ENCODE assay signal across 8 cellular contexts in genomic region chr11:64778473-64779298, GRCh38. TPM values are rescaled to one million over a fixed set of nuclear protein-coding genes. Genes with fewer than 3 reads are reported as not detected.
DNase-seq lines count a peak whose midpoint lies in the region; ATAC-seq and TF ChIP-seq lines count a peak whose summit lies in the region.

A gene with protein sequence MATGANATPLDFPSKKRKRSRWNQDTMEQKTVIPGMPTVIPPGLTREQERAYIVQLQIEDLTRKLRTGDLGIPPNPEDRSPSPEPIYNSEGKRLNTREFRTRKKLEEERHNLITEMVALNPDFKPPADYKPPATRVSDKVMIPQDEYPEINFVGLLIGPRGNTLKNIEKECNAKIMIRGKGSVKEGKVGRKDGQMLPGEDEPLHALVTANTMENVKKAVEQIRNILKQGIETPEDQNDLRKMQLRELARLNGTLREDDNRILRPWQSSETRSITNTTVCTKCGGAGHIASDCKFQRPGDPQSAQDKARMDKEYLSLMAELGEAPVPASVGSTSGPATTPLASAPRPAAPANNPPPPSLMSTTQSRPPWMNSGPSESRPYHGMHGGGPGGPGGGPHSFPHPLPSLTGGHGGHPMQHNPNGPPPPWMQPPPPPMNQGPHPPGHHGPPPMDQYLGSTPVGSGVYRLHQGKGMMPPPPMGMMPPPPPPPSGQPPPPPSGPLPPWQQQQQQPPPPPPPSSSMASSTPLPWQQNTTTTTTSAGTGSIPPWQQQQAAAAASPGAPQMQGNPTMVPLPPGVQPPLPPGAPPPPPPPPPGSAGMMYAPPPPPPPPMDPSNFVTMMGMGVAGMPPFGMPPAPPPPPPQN (minus strand): TSS chr11:64778542. CDS start chr11:64778392, 150 bp downstream.

- POLR2A ChIA-PET in CD8-positive, alpha-beta memory T cell (lab: Charles Lee): interaction anchor here (0.6 to 6.6 kb wide), 38 partner anchors 8 to 1218 kb away, joined by 3 to 158 read pairs (median 6); partner anchors contain the start of genes BAD, CDC42BPG, FAU and MALAT1

- TF ChIP-seq CTCF in lung (IDR thresholded peaks at IDR 0.05; ENCODE audit: control extremely low read depth, extremely low read depth): no peak

- CTCF ChIA-PET in CD8-positive, alpha-beta memory T cell (lab: Charles Lee): interaction anchor here (0.6 to 26.7 kb wide), 13 partner anchors 9 to 104 kb away, joined by 3 to 441 read pairs (median 4); partner anchors contain the start of genes PYGM and RASGRP2

- 0 to 1% methylated on average over 76 to 80 of the region's 80 CpGs for WGBS in lung, 2 donors

- ATAC-seq in GM19467 (IDR thresholded peaks at IDR 0.05; ENCODE audit: unreplicated experiment) (peak; percentile 75), lung (ENCODE audit: insufficient read depth, low FRiP score) (peak; percentile 91)

- H3K36me3 Mint-ChIP-seq in CD8-positive, alpha-beta memory T cell: peaks cover 22 to 47% (median 28%) of the 10 kb centered on the region in 3 donors

- no peaks in the 10 kb centered on the region for H3K27me3 ChIP-seq in CD8-positive, alpha-beta memory T cell (ENCODE audit: insufficient read depth, low read length, poor library complexity, severe bottlenecking)
- H3K27me3 ChIP-seq in lung (ENCODE audit: control insufficient read depth, insufficient read depth): no peaks in the 10 kb centered on the region

- peaks cover 58 to 64% (median 63%) of the 10 kb centered on the region in 3 donors for H3K4me1 Mint-ChIP-seq in CD8-positive, alpha-beta memory T cell

- H3K27ac Mint-ChIP-seq in CD8-positive, alpha-beta memory T cell: peak within 1 kb of the TSS; percentile 97 to 100 (median 99)

- H3K27me3 Mint-ChIP-seq in CD8-positive, alpha-beta memory T cell: peaks cover 0 to 7% of the 10 kb centered on the region in 2 donors

- H3K36me3 ChIP-seq in CD8-positive, alpha-beta memory T cell (ENCODE audit: insufficient read depth, low read length): peaks cover 31% of the 10 kb centered on the region
- H3K36me3 ChIP-seq in lung (ENCODE audit: control insufficient read depth in 2 of 2, insufficient read depth in 2 of 2, low read length in 2 of 2): peaks cover 14 to 18% of the 10 kb centered on the region in 2 donors

- H3K27ac ChIP-seq in CD8-positive, alpha-beta memory T cell (ENCODE audit: low read depth, low read length): peak within 1 kb of the TSS; percentile 98
- H3K27ac ChIP-seq in lung (ENCODE audit: low read depth in 1 of 2, low read length in 1 of 2): peak within 1 kb of the TSS; percentile 100

- peaks cover 53% of the 10 kb centered on the region for H3K4me1 ChIP-seq in CD8-positive, alpha-beta memory T cell (ENCODE audit: insufficient read depth, low read length)
- peaks cover 2 to 20% of the 10 kb centered on the region in 2 donors for H3K4me1 ChIP-seq in lung (ENCODE audit: control insufficient read depth in 2 of 2, insufficient read depth in 2 of 2, low read length in 2 of 2)

- DNase-seq in CD8-positive, alpha-beta memory T cell: peak; percentile 98 to 100 (median 100)
- DNase-seq in HS-27A (ENCODE audit: low read depth): peak; percentile 100
- peak; percentile 99 for DNase-seq in NK-92 (lab: John Stamatoyannopoulos, UW; ENCODE audit: unreplicated experiment)
- DNase-seq in activated CD8-positive, alpha-beta memory T cell treated with anti-CD3 and anti-CD28 coated beads for 1 hour (ENCODE audit: extremely low read depth in 1 of 2, low read depth in 1 of 2): peak; percentile 92 to 99
- peak; percentile 99 for DNase-seq in effector CD8-positive, alpha-beta T cell (lab: John Stamatoyannopoulos, UW)
- peak; percentile 99 for DNase-seq in lung (ENCODE audit: low spot score)
- DNase-seq in stimulated activated CD4-positive, alpha-beta T cell treated with anti-CD3 and anti-CD28 coated beads, TNF-alpha, amount 100 ng/mL, for 4 hours (ENCODE audit: low read depth in 3 of 3): peak; percentile 91 to 99 (median 97)

- peak within 1 kb of the TSS; percentile 90 to 96 (median 95) for H3K4me3 Mint-ChIP-seq in CD8-positive, alpha-beta memory T cell

- peak within 1 kb of the TSS; percentile 99 for H3K4me3 ChIP-seq in CD8-positive, alpha-beta memory T cell (ENCODE audit: low read length)
- peak within 1 kb of the TSS; percentile 98 for H3K4me3 ChIP-seq in lung

- no peaks in the 10 kb centered on the region for H3K9me3 Mint-ChIP-seq in CD8-positive, alpha-beta memory T cell

- no peaks in the 10 kb centered on the region for H3K9me3 ChIP-seq in CD8-positive, alpha-beta memory T cell (ENCODE audit: low read length)
- H3K9me3 ChIP-seq in lung (ENCODE audit: control insufficient read depth in 2 of 2, insufficient read depth in 1 of 2, low read length in 1 of 2): no peaks in the 10 kb centered on the region

RNA-seq across cellular contexts. Expression of the gene that starts here (rescaled TPM):
- 100 to 1,000 TPM; 403 to 423 TPM for total RNA-seq in CD8-positive, alpha-beta memory T cell
- polyA plus RNA-seq in CD8-positive, alpha-beta memory T cell: 176 TPM
- total RNA-seq in lung: 100 to 1,000 TPM; 196 to 213 TPM
- 10 to 100 TPM; 76.2 to 97.8 TPM for polyA plus RNA-seq in lung

Comparison
In these comparisons a context has a peak if more than half of its experiments do, and no peak if none do; other contexts are left out.
1. Peak in every context shown above with its lines: DNase-seq, ATAC-seq, H3K4me3 ChIP-seq and H3K27ac ChIP-seq.